8 cellular contexts compared by ENCODE assay signal in the genomic region with DNA sequence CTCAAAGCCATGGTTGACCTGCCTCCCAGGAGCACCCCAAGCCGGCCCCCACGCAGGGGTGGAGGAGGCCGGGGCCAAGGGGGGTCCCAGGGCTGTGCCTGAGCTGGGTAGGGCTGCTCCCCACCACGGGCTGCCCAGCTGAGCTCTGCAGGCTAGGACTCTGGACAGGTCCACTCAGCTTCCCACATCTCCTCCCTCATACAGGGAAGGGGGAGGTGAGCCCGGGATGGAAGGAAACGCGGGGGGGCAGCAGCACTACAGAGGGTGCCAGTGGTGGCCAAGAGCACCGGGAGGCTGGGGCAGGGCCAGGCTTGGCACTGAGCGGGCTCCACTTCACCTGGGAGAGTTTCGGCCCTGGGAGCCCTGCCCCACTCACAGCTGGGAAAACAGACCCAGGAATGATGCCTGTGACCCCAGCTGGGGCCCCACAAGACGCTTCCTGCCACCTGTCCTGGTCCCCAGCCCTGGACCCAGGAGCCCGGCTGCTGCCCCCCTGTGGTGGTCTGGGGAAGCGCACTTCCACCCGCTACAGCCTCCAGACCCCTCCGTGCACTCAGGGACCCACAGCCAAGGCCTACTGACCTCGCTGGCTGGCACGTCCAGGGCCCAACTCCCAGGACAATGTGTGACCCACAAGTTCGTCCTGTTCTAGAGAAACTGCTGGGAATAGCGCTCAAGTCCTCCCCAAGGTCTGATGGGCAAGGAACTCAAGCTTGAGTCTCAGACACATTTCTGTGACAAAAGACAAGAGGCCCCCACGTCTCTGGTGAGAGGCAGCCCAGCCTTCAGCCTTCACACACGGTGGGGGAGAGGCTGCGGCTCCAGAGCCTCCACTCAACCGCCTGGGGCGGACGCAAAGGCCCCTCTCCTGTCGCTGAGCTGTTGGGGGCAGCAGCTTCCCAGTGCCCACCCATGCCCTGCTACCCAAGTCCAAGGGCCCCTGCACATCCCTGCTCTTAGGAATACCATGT. TPM values are rescaled to one million over a fixed set of nuclear protein-coding genes. Genes with fewer than 3 reads are reported as not detected.
DNase-seq lines count a peak whose midpoint lies in the region; ATAC-seq and TF ChIP-seq lines count a peak whose summit lies in the region.

No MANE protein-coding gene starts in this region.

- ATAC-seq in foreskin keratinocyte (no peak), GM18502 (IDR thresholded peaks at IDR 0.05; ENCODE audit: poor library complexity, unreplicated experiment) (no peak), HG03025 (IDR thresholded peaks at IDR 0.05; ENCODE audit: low FRiP score, unreplicated experiment) (no peak)

- DNase-seq in CD14-positive monocyte (ENCODE audit: low spot score) (no peak), Peyer's patch (peak; percentile 74 to 89 (median 86)), foreskin keratinocyte (no peak), retinal pigment epithelial cell (ENCODE audit: low read depth) (no peak)
- peak; percentile 70 for DNase-seq in activated T-helper 1 cell treated with anti-CD3 and anti-CD28 coated beads, Interleukin-12 subunit alpha, Interleukin-12 subunit beta, Interleukin-2, Interleukin-4 antibody, amounts not matched to agents 30 ng/mL and 10 ng/mL and 1 ng/mL, durations not matched to agents 14 hours and 24 hours and 36 hours (ENCODE audit: low spot score)

- H3K4me1 ChIP-seq in HEK293 (ENCODE audit: control insufficient read depth, insufficient read depth, low read length) (peaks cover 4% of the 10 kb centered on the region; the same call in 1 of the 2 replicates), Peyer's patch (peaks cover 0 to 36% (median 20%) of the 10 kb centered on the region in 4 donors), foreskin keratinocyte (no peaks in the 10 kb centered on the region)

- intact Hi-C loops in CD14-positive monocyte (cut with micrococcal nuclease) = loop anchor here in 1 of 2 donors (10.0 kb wide), 2 partner anchors 257 to 357 kb away; partner anchors contain the start of genes C1orf159 and ISG15
- intact Hi-C loops in activated T-helper 1 cell treated with anti-CD3 and anti-CD28 coated beads, Interleukin-12 subunit alpha, Interleukin-12 subunit beta, Interleukin-2, Interleukin-4 antibody, amounts not matched to agents 30 ng/mL and 10 ng/mL and 1 ng/mL, durations not matched to agents 14 hours and 24 hours and 36 hours (cut with micrococcal nuclease) = loop anchor here (1.0 kb wide), 1 partner anchor 242 kb away; no protein-coding TSS in a partner anchor

- POLR2A ChIA-PET in HEK293 (lab: Yijun Ruan, JAX) = interaction anchor here (0.7 to 1.5 kb wide), 2 partner anchors 30 to 63 kb away, joined by 3 read pairs; no protein-coding TSS in a partner anchor

- peaks cover 0 to 3% (median 0%) of the 10 kb centered on the region in 7 donors for H3K9me3 Mint-ChIP-seq in CD14-positive monocyte
- H3K9me3 Mint-ChIP-seq in activated T-helper 1 cell treated with anti-CD3 and anti-CD28 coated beads, Interleukin-12 subunit alpha, Interleukin-12 subunit beta, Interleukin-2, Interleukin-4 antibody, amounts not matched to agents 30 ng/mL and 10 ng/mL and 1 ng/mL, durations not matched to agents 14 hours and 24 hours and 36 hours = no peaks in the 10 kb centered on the region

- peaks cover 8 to 12% of the 10 kb centered on the region in 2 donors for H3K36me3 Mint-ChIP-seq in CD14-positive monocyte
- peaks cover 8% of the 10 kb centered on the region for H3K36me3 Mint-ChIP-seq in activated T-helper 1 cell treated with anti-CD3 and anti-CD28 coated beads, Interleukin-12 subunit alpha, Interleukin-12 subunit beta, Interleukin-2, Interleukin-4 antibody, amounts not matched to agents 30 ng/mL and 10 ng/mL and 1 ng/mL, durations not matched to agents 14 hours and 24 hours and 36 hours (ENCODE audit: low read depth)

- peak overlapping the region in 2 of 7 donors; percentile 51 to 73 for H3K27ac Mint-ChIP-seq in CD14-positive monocyte
- peak overlapping the region; percentile 34 for H3K27ac Mint-ChIP-seq in activated T-helper 1 cell treated with anti-CD3 and anti-CD28 coated beads, Interleukin-12 subunit alpha, Interleukin-12 subunit beta, Interleukin-2, Interleukin-4 antibody, amounts not matched to agents 30 ng/mL and 10 ng/mL and 1 ng/mL, durations not matched to agents 14 hours and 24 hours and 36 hours

- no peak overlapping the region for H3K4me3 ChIP-seq in HEK293 (ENCODE audit: low read depth, low read length)
- H3K4me3 ChIP-seq in Peyer's patch = peak overlapping the region in 1 of 4 donors; percentile 16
- H3K4me3 ChIP-seq in retinal pigment epithelial cell (ENCODE audit: low read length) = no peak overlapping the region

- H3K36me3 ChIP-seq in HEK293 (ENCODE audit: control insufficient read depth in 2 of 2, insufficient read depth in 1 of 2, low read length in 2 of 2) (peaks cover 0 to 43% of the 10 kb centered on the region in 2 experiments; a peak in 2 of 3 replicates), Peyer's patch (peaks cover 0 to 14% (median 0%) of the 10 kb centered on the region in 3 donors)

- CTCF ChIA-PET in HEK293 (lab: Yijun Ruan, JAX) = interaction anchor here (0.6 to 2.8 kb wide), 18 partner anchors 9 to 249 kb away, joined by 3 to 18 read pairs (median 4); no protein-coding TSS in a partner anchor

- H3K27me3 Mint-ChIP-seq in CD14-positive monocyte (ENCODE audit: low read depth in 3 of 3) = peaks cover 7 to 12% (median 10%) of the 10 kb centered on the region in 3 donors
- H3K27me3 Mint-ChIP-seq in activated T-helper 1 cell treated with anti-CD3 and anti-CD28 coated beads, Interleukin-12 subunit alpha, Interleukin-12 subunit beta, Interleukin-2, Interleukin-4 antibody, amounts not matched to agents 30 ng/mL and 10 ng/mL and 1 ng/mL, durations not matched to agents 14 hours and 24 hours and 36 hours (ENCODE audit: insufficient read depth) = peaks cover 2% of the 10 kb centered on the region

- no peaks in the 10 kb centered on the region for H3K27me3 ChIP-seq in Peyer's patch
- H3K27me3 ChIP-seq in foreskin keratinocyte = no peaks in the 10 kb centered on the region

- peaks cover 40% of the 10 kb centered on the region for H3K4me1 Mint-ChIP-seq in CD14-positive monocyte
- H3K4me1 Mint-ChIP-seq in activated T-helper 1 cell treated with anti-CD3 and anti-CD28 coated beads, Interleukin-12 subunit alpha, Interleukin-12 subunit beta, Interleukin-2, Interleukin-4 antibody, amounts not matched to agents 30 ng/mL and 10 ng/mL and 1 ng/mL, durations not matched to agents 14 hours and 24 hours and 36 hours (ENCODE audit: low read depth) = peaks cover 11% of the 10 kb centered on the region

- H3K9me3 ChIP-seq in HEK293 (ENCODE audit: control insufficient read depth, insufficient read depth, low read depth, low read length) (no peaks in the 10 kb centered on the region), Peyer's patch (no peaks in the 10 kb centered on the region)

- peak overlapping the region in 1 of 2 donors; percentile 39 for H3K4me3 Mint-ChIP-seq in CD14-positive monocyte
- H3K4me3 Mint-ChIP-seq in activated T-helper 1 cell treated with anti-CD3 and anti-CD28 coated beads, Interleukin-12 subunit alpha, Interleukin-12 subunit beta, Interleukin-2, Interleukin-4 antibody, amounts not matched to agents 30 ng/mL and 10 ng/mL and 1 ng/mL, durations not matched to agents 14 hours and 24 hours and 36 hours = peak overlapping the region; percentile 74

- TF ChIP-seq CTCF in CD14-positive monocyte (IDR thresholded peaks at IDR 0.05) (peak; percentile 96), HEK293 (tag by site-specific recombination; IDR thresholded peaks at IDR 0.05) (peak; percentile 77), Peyer's patch (IDR thresholded peaks at IDR 0.05) (peak; percentile 81 to 96 (median 86)), foreskin keratinocyte (conservative IDR thresholded peaks at IDR 0.05) (peak; percentile 84), retinal pigment epithelial cell (conservative IDR thresholded peaks at IDR 0.05; ENCODE audit: low read depth, low read length) (peak; percentile 92)

- no peak for TF ChIP-seq POLR2A in Peyer's patch (IDR thresholded peaks at IDR 0.05)

- H3K27ac ChIP-seq in HEK293 (ENCODE audit: extremely low read depth, low read depth, low read length) = no peak overlapping the region
- H3K27ac ChIP-seq in Peyer's patch = peak overlapping the region in 2 of 4 donors; percentile 2 to 5
- H3K27ac ChIP-seq in foreskin keratinocyte = no peak overlapping the region

RNA-seq across cellular contexts. Expression of gene AURKAIP1, which starts 3.0 kb away (rescaled TPM):
- polyA plus RNA-seq in CD14-positive monocyte (100 to 1,000 TPM; 134 to 160 TPM), foreskin keratinocyte (256 and 267 TPM in 2 replicates)
- total RNA-seq in Peyer's patch (100 to 1,000 TPM; 122 to 172 (median 134) TPM), foreskin keratinocyte (136 and 158 TPM in 2 replicates)
- 147 and 148 TPM in 2 replicates for total RNA-seq in activated T-helper 1 cell treated with anti-CD3 and anti-CD28 coated beads, Interleukin-12 subunit alpha, Interleukin-12 subunit beta, Interleukin-2, Interleukin-4 antibody, amounts not matched to agents 30 ng/mL and 10 ng/mL and 1 ng/mL, durations not matched to agents 14 hours and 24 hours and 36 hours

RNA-seq across cellular contexts. Expression of gene MXRA8, which starts 13.7 kb away (rescaled TPM):
- not detected for polyA plus RNA-seq in CD14-positive monocyte
- 10 to 100 TPM; 11.7 to 56.1 (median 35.6) TPM for total RNA-seq in Peyer's patch
- total RNA-seq in activated T-helper 1 cell treated with anti-CD3 and anti-CD28 coated beads, Interleukin-12 subunit alpha, Interleukin-12 subunit beta, Interleukin-2, Interleukin-4 antibody, amounts not matched to agents 30 ng/mL and 10 ng/mL and 1 ng/mL, durations not matched to agents 14 hours and 24 hours and 36 hours = 0.18 and 0.20 TPM in 2 replicates
- 0.32 and 0.37 TPM in 2 replicates for total RNA-seq in foreskin keratinocyte
- polyA plus RNA-seq in foreskin keratinocyte = 0.36 and 0.42 TPM in 2 replicates

RNA-seq across cellular contexts. Expression of gene DVL1, which starts 22.8 kb away (rescaled TPM):
- polyA plus RNA-seq in CD14-positive monocyte = under 1 TPM; 0.41 to 0.55 TPM
- 100 to 1,000 TPM in 3 of 4 donors, 10 to 100 TPM in 1; 76.0 to 196 (median 164) TPM for total RNA-seq in Peyer's patch
- total RNA-seq in activated T-helper 1 cell treated with anti-CD3 and anti-CD28 coated beads, Interleukin-12 subunit alpha, Interleukin-12 subunit beta, Interleukin-2, Interleukin-4 antibody, amounts not matched to agents 30 ng/mL and 10 ng/mL and 1 ng/mL, durations not matched to agents 14 hours and 24 hours and 36 hours = 66.5 and 72.2 TPM in 2 replicates
- 113 and 128 TPM in 2 replicates for total RNA-seq in foreskin keratinocyte
- polyA plus RNA-seq in foreskin keratinocyte = 79.0 and 92.8 TPM in 2 replicates

RNA-seq across cellular contexts. Expression of gene CCNL2, which starts 27.1 kb away (rescaled TPM):
- polyA plus RNA-seq in CD14-positive monocyte = 10 to 100 TPM in 1 of 2 donors, 1 to 10 TPM in 1; 8.6 to 10.4 TPM
- 1,000 to 10,000 TPM in 1 of 4 donors, 100 to 1,000 TPM in 3; 216 to 1,008 (median 423) TPM for total RNA-seq in Peyer's patch
- 138 and 139 TPM in 2 replicates for total RNA-seq in activated T-helper 1 cell treated with anti-CD3 and anti-CD28 coated beads, Interleukin-12 subunit alpha, Interleukin-12 subunit beta, Interleukin-2, Interleukin-4 antibody, amounts not matched to agents 30 ng/mL and 10 ng/mL and 1 ng/mL, durations not matched to agents 14 hours and 24 hours and 36 hours
- 68.6 and 76.6 TPM in 2 replicates for total RNA-seq in foreskin keratinocyte
- polyA plus RNA-seq in foreskin keratinocyte = 47.1 and 47.7 TPM in 2 replicates

RNA-seq across cellular contexts. Expression of gene MRPL20, which starts 35.1 kb away (rescaled TPM):
- polyA plus RNA-seq in CD14-positive monocyte = 100 to 1,000 TPM; 156 to 186 TPM
- 10 to 100 TPM; 58.2 to 94.1 (median 78.2) TPM for total RNA-seq in Peyer's patch
- total RNA-seq in activated T-helper 1 cell treated with anti-CD3 and anti-CD28 coated beads, Interleukin-12 subunit alpha, Interleukin-12 subunit beta, Interleukin-2, Interleukin-4 antibody, amounts not matched to agents 30 ng/mL and 10 ng/mL and 1 ng/mL, durations not matched to agents 14 hours and 24 hours and 36 hours = 184 and 205 TPM in 2 replicates
- total RNA-seq in foreskin keratinocyte = 126 and 150 TPM in 2 replicates
- polyA plus RNA-seq in foreskin keratinocyte = 198 and 221 TPM in 2 replicates

Comparison
In these comparisons a context has a peak if more than half of its experiments do, and no peak if none do; other contexts are left out.
1. DNase-seq: peak in Peyer's patch (3 of 3) and activated T-helper 1 cell treated with anti-CD3 and anti-CD28 coated beads, Interleukin-12 subunit alpha, Interleukin-12 subunit beta, Interleukin-2, Interleukin-4 antibody, amounts not matched to agents 30 ng/mL and 10 ng/mL and 1 ng/mL, durations not matched to agents 14 hours and 24 hours and 36 hours (single experiment); none in CD14-positive monocyte (single experiment), foreskin keratinocyte (0 of 2) and retinal pigment epithelial cell (single experiment).
2. Peak in every context shown above with its lines, with median percentiles within 50 percentile points of each other: CTCF ChIP-seq.